ENCODE assay signal across 13 cellular contexts in the genomic region with DNA sequence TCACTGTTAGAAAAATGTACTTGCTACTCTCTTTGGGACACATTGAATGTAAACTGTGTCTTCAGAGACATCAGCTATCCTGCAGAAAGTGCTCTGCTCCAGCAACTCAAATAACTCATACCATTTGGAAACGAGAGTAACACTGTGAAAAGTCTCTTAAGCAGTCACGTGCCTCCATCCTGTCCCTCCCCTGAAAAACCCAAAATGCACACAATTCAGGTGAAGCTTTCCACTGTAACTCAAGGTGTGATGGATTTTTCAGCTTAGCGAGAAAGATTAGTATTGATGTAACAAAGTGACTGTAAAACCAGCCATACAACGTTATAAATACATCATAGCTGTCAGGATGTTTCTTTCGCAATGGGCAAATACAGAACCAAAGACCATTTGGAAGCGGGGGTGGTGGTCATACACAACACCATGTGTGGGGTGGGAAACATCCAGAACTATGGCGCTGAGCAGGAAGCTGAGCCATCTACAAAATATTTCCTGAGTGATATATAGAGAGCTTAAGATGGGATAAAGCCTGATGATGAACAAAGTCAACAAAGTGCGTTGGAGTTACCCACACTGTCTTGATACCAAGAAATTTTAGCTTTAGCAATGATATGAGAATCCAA.
DNase-seq lines count a peak whose midpoint lies in the region; ATAC-seq and TF ChIP-seq lines count a peak whose summit lies in the region.
"Had no signal": no experiment of that assay in that cellular context is flagged by ENCODE, and none has a peak within 500 bp of the region (broad histone marks: within the 10 kb centered on the region; RNA-seq: fewer than 3 reads in every experiment).

No MANE protein-coding gene starts in this region.

- no peak overlapping the region for H3K27ac ChIP-seq in CD4-positive, alpha-beta T cell (ENCODE audit: low read depth, low read length)
- H3K27ac ChIP-seq in Karpas-422 (ENCODE audit: low read length) (peak overlapping the region; percentile 56), H9 (ENCODE audit: insufficient read length, low read depth, low read length) (no peak overlapping the region)
- H3K27ac ChIP-seq: PC-9, prostate gland had no signal

- POLR2A ChIA-PET in CD4-positive, alpha-beta T cell (lab: Charles Lee) = interaction anchor here (0.9 to 1.2 kb wide), 3 partner anchors 9 to 146 kb away, joined by 3 to 4 read pairs (median 3); no protein-coding TSS in a partner anchor

- H3K36me3 ChIP-seq in Karpas-422 (ENCODE audit: insufficient read depth, low read length) = no peaks in the 10 kb centered on the region; the same call in 1 of the 2 replicates
- H3K36me3 ChIP-seq: prostate gland had no signal

- no peak overlapping the region for H3K4ac ChIP-seq in H9 (ENCODE audit: low read depth, low read length)

- H3K9ac ChIP-seq in Karpas-422 (ENCODE audit: low read length) (no peak overlapping the region), H9 (ENCODE audit: extremely low read depth, insufficient read length, low read length) (no peak overlapping the region)

- H2BK20ac ChIP-seq in H9 (ENCODE audit: low read depth, low read length, poor library complexity, severe bottlenecking) = no peak overlapping the region

- H2BK12ac ChIP-seq in H9 (ENCODE audit: insufficient read length, low read depth, low read length) = no peak overlapping the region

- no peak overlapping the region for H2BK5ac ChIP-seq in H9 (ENCODE audit: insufficient read length, low read length)

- H3K4me1 ChIP-seq in Karpas-422 (ENCODE audit: low read length) (peaks cover 92% of the 10 kb centered on the region), H9 (ENCODE audit: insufficient read depth, low read length) (peaks cover 8% of the 10 kb centered on the region; the same call in 1 of the 2 replicates)
- H3K4me1 ChIP-seq: prostate gland had no signal

- H3K27me3 ChIP-seq in CD4-positive, alpha-beta T cell (ENCODE audit: control insufficient read depth, insufficient read depth, low read length) = no peaks in the 10 kb centered on the region
- H3K27me3 ChIP-seq in Karpas-422 (ENCODE audit: low read length) (no peaks in the 10 kb centered on the region), H9 (ENCODE audit: insufficient read depth, low read length) (no peaks in the 10 kb centered on the region)

- no peak overlapping the region for H4K91ac ChIP-seq in H9 (ENCODE audit: insufficient read length, low read depth, low read length)

- intact Hi-C loops in CD4-positive, alpha-beta T cell (cut with DNase I, micrococcal nuclease) = no loop called here
- intact Hi-C loops in lower leg skin (cut with DNase I; ENCODE audit: low total_unique reads) = no loop called here

- H3K23ac ChIP-seq in H9 (ENCODE audit: insufficient read length, low read depth, low read length) = no peak overlapping the region

- no peaks in the 10 kb centered on the region for H3K27me3 Mint-ChIP-seq in CD4-positive, alpha-beta T cell
- H3K27me3 Mint-ChIP-seq in mesothelial cell of epicardium (ENCODE audit: low read depth) = no peaks in the 10 kb centered on the region
- H3K27me3 Mint-ChIP-seq in H9 (ENCODE audit: low read depth) = no peaks in the 10 kb centered on the region
- H3K27me3 Mint-ChIP-seq: stimulated activated naive CD8-positive, alpha-beta T cell treated with anti-CD3 and anti-CD28 coated beads, Interleukin-15, amount 100 ng/mL, for 72 hours had no signal

- peaks cover 65% of the 10 kb centered on the region for H3K36me3 Mint-ChIP-seq in CD4-positive, alpha-beta T cell (ENCODE audit: low read depth)
- H3K36me3 Mint-ChIP-seq in mesothelial cell of epicardium (no peaks in the 10 kb centered on the region), H9 (ENCODE audit: insufficient read depth in 1 of 3, low read depth in 3 of 3) (no peaks in the 10 kb centered on the region)

- peaks cover 92% of the 10 kb centered on the region for H3K4me1 Mint-ChIP-seq in CD4-positive, alpha-beta T cell (ENCODE audit: low read depth)
- peaks cover 49% of the 10 kb centered on the region for H3K4me1 Mint-ChIP-seq in mesothelial cell of epicardium
- peaks cover 19 to 23% of the 10 kb centered on the region in 2 experiments for H3K4me1 Mint-ChIP-seq in H9

- H3K79me2 ChIP-seq in Karpas-422 (ENCODE audit: low read length) (peaks cover 100% of the 10 kb centered on the region), H9 (ENCODE audit: insufficient read depth, low read length) (no peaks in the 10 kb centered on the region; the same call in 1 of the 2 replicates)

- H3K9me2 ChIP-seq in Karpas-422 (replicated peaks; ENCODE audit: insufficient read depth, low read length) = no peaks in the 10 kb centered on the region

- no peak overlapping the region for H3K56ac ChIP-seq in H9 (ENCODE audit: insufficient read length, low read depth, low read length)

- no peak overlapping the region for H3K4me3 ChIP-seq in Karpas-422 (ENCODE audit: low read length)
- H3K4me3 ChIP-seq in astrocyte of the spinal cord (ENCODE audit: low read depth, low read length) = no peak overlapping the region
- no peak overlapping the region for H3K4me3 ChIP-seq in lower leg skin (ENCODE audit: low read depth, poor library complexity, severe bottlenecking)
- H3K4me3 ChIP-seq: PC-9, prostate gland had no signal

- H4K20me1 ChIP-seq in Karpas-422 (ENCODE audit: insufficient read depth, low read depth, low read length) = peaks cover 11% of the 10 kb centered on the region; the same call in 1 of the 2 replicates
- H4K20me1 ChIP-seq in H9 (ENCODE audit: control insufficient read depth, insufficient read depth, insufficient read length) = no peaks in the 10 kb centered on the region

- H4K8ac ChIP-seq in H9 (replicated peaks; ENCODE audit: insufficient read length, low read depth, low read length) = no peak overlapping the region

- TF ChIP-seq POLR2A in lower leg skin (IDR thresholded peaks at IDR 0.05) = no peak

- no peak overlapping the region for H2BK120ac ChIP-seq in H9 (ENCODE audit: low read depth, low read length, poor library complexity, severe bottlenecking)

- DNase-seq in CD4-positive, alpha-beta T cell = no peak
- DNase-seq in Karpas-422 (no peak), astrocyte of the spinal cord (ENCODE audit: low read depth, low spot score) (peak; percentile 85), mesothelial cell of epicardium (ENCODE audit: low spot score in 2 of 2, unreplicated experiment in 2 of 2) (no peak), anterior cingulate cortex (lab: John Stamatoyannopoulos, UW) (no peak), lower leg skin (ENCODE audit: low spot score in 2 of 2) (no peak), H9 (no peak)
- DNase-seq: NCI-H2171 treated with DMSO at 0.1 percent for 48 hours; PC-9; stimulated activated CD4-positive, alpha-beta T cell treated with anti-CD3 and anti-CD28 coated beads, Interleukin-4, amount 100 ng/mL, for 1 hour; stimulated activated naive CD8-positive, alpha-beta T cell treated with anti-CD3 and anti-CD28 coated beads, Interleukin-15, amount 100 ng/mL, for 72 hours had no signal

- no peak overlapping the region for H2BK15ac ChIP-seq in H9 (ENCODE audit: low read depth, low read length)

- H3K27ac Mint-ChIP-seq in CD4-positive, alpha-beta T cell = peak overlapping the region; percentile 76
- H3K27ac Mint-ChIP-seq in mesothelial cell of epicardium = peak overlapping the region; percentile 53
- H3K27ac Mint-ChIP-seq in H9 = no peak overlapping the region

- 85% methylated on average over 8 of the region's 8 CpGs for WGBS in lower leg skin, 2 donors
- WGBS in H9 (ENCODE audit: extremely low coverage, insufficient read length, low lambda C conversion rate) = no CpG with 5 or more reads among the region's 8 CpGs

- no peak overlapping the region for H3K18ac ChIP-seq in H9 (ENCODE audit: insufficient read length, low read depth, low read length)

- H4K5ac ChIP-seq in H9 (ENCODE audit: insufficient read length, low read depth, low read length) = no peak overlapping the region

- no peaks in the 10 kb centered on the region for H3K9me3 Mint-ChIP-seq in CD4-positive, alpha-beta T cell
- peaks cover 8% of the 10 kb centered on the region for H3K9me3 Mint-ChIP-seq in mesothelial cell of epicardium
- no peaks in the 10 kb centered on the region for H3K9me3 Mint-ChIP-seq in H9
- H3K9me3 Mint-ChIP-seq: stimulated activated naive CD8-positive, alpha-beta T cell treated with anti-CD3 and anti-CD28 coated beads, Interleukin-15, amount 100 ng/mL, for 72 hours had no signal

- CTCF ChIA-PET in CD4-positive, alpha-beta T cell (lab: Charles Lee) = interaction anchor here (1.1 kb wide), 1 partner anchor 8 kb away, joined by 3 read pairs; no protein-coding TSS in a partner anchor

- H3K79me1 ChIP-seq in H9 (ENCODE audit: insufficient read depth, low read depth, low read length, poor library complexity, severe bottlenecking) = no peaks in the 10 kb centered on the region

- no peak overlapping the region for H3T11ph ChIP-seq in H9 (ENCODE audit: low read length)

- H3K4me2 ChIP-seq in Karpas-422 (ENCODE audit: low read depth, low read length, poor library complexity, severe bottlenecking) (peak overlapping the region; percentile 19), H9 (ENCODE audit: insufficient read depth, insufficient read length, low read length) (no peak overlapping the region)
- H3K4me2 ChIP-seq: PC-9 had no signal

- in situ Hi-C loops in astrocyte of the spinal cord (cut with HindIII; ENCODE audit: low sequenced_read_pairs) = no loop called here

- no peaks in the 10 kb centered on the region for H3K23me2 ChIP-seq in H9 (ENCODE audit: insufficient read length, low read depth, low read length, poor library complexity, severe bottlenecking)

- no peak overlapping the region for H2AK5ac ChIP-seq in H9 (ENCODE audit: insufficient read length, low read length)

- no peak overlapping the region for H3K14ac ChIP-seq in H9 (ENCODE audit: insufficient read depth, low read length)

- peak; percentile 33 for ATAC-seq in CD4-positive, alpha-beta T cell (ENCODE audit: poor library complexity)
- ATAC-seq in HG03039 (IDR thresholded peaks at IDR 0.05; ENCODE audit: unreplicated experiment) = no peak
- ATAC-seq: stimulated activated naive CD8-positive, alpha-beta T cell treated with anti-CD3 and anti-CD28 coated beads, Interleukin-15, amount 100 ng/mL, for 72 hours had no signal

- H3K9me3 ChIP-seq in CD4-positive, alpha-beta T cell (ENCODE audit: control insufficient read depth, low read length) = no peaks in the 10 kb centered on the region
- H3K9me3 ChIP-seq in Karpas-422 (ENCODE audit: low read length) (no peaks in the 10 kb centered on the region), H9 (ENCODE audit: control insufficient read depth, low read depth, low read length) (no peaks in the 10 kb centered on the region)
- H3K9me3 ChIP-seq: prostate gland had no signal

- H3K4me3 Mint-ChIP-seq in CD4-positive, alpha-beta T cell = no peak overlapping the region
- H3K4me3 Mint-ChIP-seq in mesothelial cell of epicardium = no peak overlapping the region
- H3K4me3 Mint-ChIP-seq in H9 = no peak overlapping the region
- H3K4me3 Mint-ChIP-seq: stimulated activated naive CD8-positive, alpha-beta T cell treated with anti-CD3 and anti-CD28 coated beads, Interleukin-15, amount 100 ng/mL, for 72 hours had no signal

- TF ChIP-seq CTCF in CD4-positive, alpha-beta T cell (IDR thresholded peaks at IDR 0.05) = no peak
- TF ChIP-seq CTCF in astrocyte of the spinal cord (IDR thresholded peaks at IDR 0.05; ENCODE audit: low read depth, low read length) (no peak), mesothelial cell of epicardium (IDR thresholded peaks at IDR 0.05; ENCODE audit: unreplicated experiment) (no peak), lower leg skin (IDR thresholded peaks at IDR 0.05) (no peak), H9 (conservative IDR thresholded peaks at IDR 0.05) (no peak)

- no peak overlapping the region for H2AFZ ChIP-seq in Karpas-422 (ENCODE audit: low read length)
- H2AFZ ChIP-seq in H9 (ENCODE audit: low read length) = no peak overlapping the region
- H2AFZ ChIP-seq: PC-9 had no signal

Comparison
In these comparisons a context has a peak if more than half of its experiments do, and no peak if none do; other contexts are left out.
1. H3K27ac Mint-ChIP-seq: peak in CD4-positive, alpha-beta T cell (single experiment) and mesothelial cell of epicardium (single experiment); none in H9 (0 of 3).